In the genomic region with DNA sequence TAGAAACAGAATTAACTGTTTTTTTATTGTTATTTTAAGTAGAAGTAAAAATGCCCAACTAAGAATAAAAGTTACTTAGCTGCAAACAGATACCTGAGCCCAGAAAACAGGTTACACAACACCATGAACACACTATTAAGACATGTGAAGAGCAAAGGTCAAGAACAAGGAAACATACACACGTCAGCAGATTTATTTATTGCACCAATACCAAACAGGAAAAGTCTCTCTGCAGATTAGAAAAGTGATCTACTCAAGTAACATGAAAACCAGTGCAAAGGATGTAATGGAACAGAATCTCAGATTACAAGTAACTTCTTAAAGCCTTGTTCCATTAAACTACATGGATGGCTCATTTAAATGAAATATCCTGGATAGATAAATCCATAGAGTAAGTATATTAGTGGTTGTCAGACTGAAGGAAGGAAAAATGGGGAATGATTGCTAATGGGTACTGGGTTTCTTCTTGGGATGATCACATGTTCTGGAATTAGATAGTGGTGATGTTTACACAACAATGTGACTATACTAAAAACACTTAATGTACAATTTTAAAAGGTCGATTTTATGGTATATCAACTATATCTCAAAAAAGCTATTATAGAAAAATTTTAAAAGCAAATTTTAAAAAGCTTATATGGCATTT, we compare ENCODE assay signal across 13 cellular contexts. TPM values are rescaled to one million over a fixed set of nuclear protein-coding genes. Genes with fewer than 3 reads are reported as not detected.
DNase-seq lines count a peak whose midpoint lies in the region; ATAC-seq, FAIRE-seq and TF ChIP-seq lines count a peak whose summit lies in the region.
"Had no signal": no experiment of that assay in that cellular context is flagged by ENCODE, and none has a peak within 500 bp of the region (broad histone marks: within the 10 kb centered on the region; RNA-seq: fewer than 3 reads in every experiment).

No MANE protein-coding gene starts in this region.

- no peak overlapping the region for H3K4me3 ChIP-seq in left ventricle myocardium inferior
- no peak overlapping the region for H3K4me3 ChIP-seq in K562
- no peak overlapping the region for H3K4me3 ChIP-seq in upper lobe of left lung
- H3K4me3 ChIP-seq: BLaER1 had no signal

- in situ Hi-C loops in K562 (cut with MboI) = no loop called here

- DNase-seq in left ventricle myocardium inferior = no peak
- no peak for DNase-seq in Right ventricle myocardium inferior (ENCODE audit: missing footprints)
- DNase-seq in K562 (ENCODE audit: extremely low read depth in 1 of 4, low spot score in 3 of 4) = no peak
- DNase-seq in left kidney (ENCODE audit: low read depth, low spot score) = peak; percentile 73
- no peak for DNase-seq in upper lobe of left lung
- no peak for DNase-seq in AG08396 (ENCODE audit: low spot score)
- no peak for DNase-seq in glomerular visceral epithelial cell (ENCODE audit: extremely low spot score)
- DNase-seq in GM19240 (ENCODE audit: insufficient read length, low spot score) = no peak
- DNase-seq: activated naive CD4-positive, alpha-beta T cell; H9; naive B cell; NCI-H446 treated with DMSO at 0.1 percent for 48 hours had no signal

- POLR2A ChIA-PET in K562 (lab: Yijun Ruan, JAX) = no interaction called here

- no peak overlapping the region for H3K9ac ChIP-seq in K562 (ENCODE audit: insufficient read depth in 1 of 2, low read depth in 2 of 2, low read length in 2 of 2)
- H3K9ac ChIP-seq: BLaER1 had no signal

- TF ChIP-seq RAD21 in K562 (CRISPR knock-in tag; conservative IDR thresholded peaks at IDR 0.05 in 1 of 2, IDR thresholded peaks at IDR 0.05 in 1 of 2) = no peak

- no peaks in the 10 kb centered on the region for H3K9me1 ChIP-seq in K562 (ENCODE audit: control insufficient read depth, insufficient read depth, low read length)

- CTCF ChIA-PET in K562 (lab: Yijun Ruan, JAX; ENCODE audit: low intra/inter-chr PET ratio) = no interaction called here

- 53% methylated on average over 2 of the region's 2 CpGs for WGBS in K562 (ENCODE audit: insufficient coverage, low coverage, missing lambda C conversion rate)
- WGBS in upper lobe of left lung, 2 donors = 43 to 51% methylated on average over 2 of the region's 2 CpGs

- H3K4me1 ChIP-seq in left ventricle myocardium inferior = peaks cover 35% of the 10 kb centered on the region
- no peaks in the 10 kb centered on the region; a peak in 1 of 5 replicates for H3K4me1 ChIP-seq in K562 (replicated peaks in 1 of 2; ENCODE audit: control insufficient read depth in 2 of 2, insufficient read depth in 2 of 2, low read length in 2 of 2)
- peaks cover 15 to 35% (median 15%) of the 10 kb centered on the region in 4 donors for H3K4me1 ChIP-seq in upper lobe of left lung

- no peak for FAIRE-seq in K562 (lab: Jason Lieb, UNC)

- no peaks in the 10 kb centered on the region for H4K20me1 ChIP-seq in K562 (replicated peaks; ENCODE audit: control insufficient read depth, insufficient read depth, low read length)

- TF ChIP-seq CTCF in left ventricle myocardium inferior (IDR thresholded peaks at IDR 0.05; ENCODE audit: borderline replicate concordance) (no peak), K562 (IDR thresholded peaks at IDR 0.05 in 2 of 3, conservative IDR thresholded peaks at IDR 0.05 in 1 of 3; ENCODE audit: insufficient read depth in 2 of 3, low read depth in 1 of 3, low read length in 3 of 3) (no peak), upper lobe of left lung (IDR thresholded peaks at IDR 0.05) (no peak)

- no TSS peak for BruUV-seq in K562 (replicated peaks; lab: Mats Ljungman, UMichigan)

- ATAC-seq in Right ventricle myocardium inferior (no peak), K562 (no peak), upper lobe of left lung (ENCODE audit: low FRiP score in 2 of 2) (peak; percentile 44 to 67)

- no peak overlapping the region for H2AFZ ChIP-seq in K562 (ENCODE audit: low read depth, low read length)

- H3K27me3 ChIP-seq in left ventricle myocardium inferior (ENCODE audit: low read depth) (no peaks in the 10 kb centered on the region), K562 (ENCODE audit: control insufficient read depth in 2 of 2, insufficient read depth in 2 of 2, low read length in 2 of 2) (no peaks in the 10 kb centered on the region), upper lobe of left lung (no peaks in the 10 kb centered on the region)
- H3K27me3 ChIP-seq: BLaER1 had no signal

- no peak overlapping the region for H3K4me2 ChIP-seq in K562 (ENCODE audit: insufficient read depth, low read length)
- H3K4me2 ChIP-seq: BLaER1 had no signal

- H3K36me3 ChIP-seq in left ventricle myocardium inferior (peaks cover 28% of the 10 kb centered on the region), K562 (ENCODE audit: control insufficient read depth, insufficient read depth, low read length) (peaks cover 42% of the 10 kb centered on the region; the same call in 2 of the 3 replicates), upper lobe of left lung (peaks cover 5 to 31% (median 15%) of the 10 kb centered on the region in 4 donors)

- peaks cover 51% of the 10 kb centered on the region for H3K79me2 ChIP-seq in K562 (ENCODE audit: control insufficient read depth, insufficient read depth, low read length)

- TF ChIP-seq POLR2A in K562 (conservative IDR thresholded peaks at IDR 0.05) (no peak), upper lobe of left lung (IDR thresholded peaks at IDR 0.05) (no peak)

- H3K27ac ChIP-seq in left ventricle myocardium inferior (replicated peaks) (peak overlapping the region; percentile 22), K562 (ENCODE audit: extremely low read depth, low read depth, low read length) (no peak overlapping the region), upper lobe of left lung (peak overlapping the region in 3 of 4 donors; percentile 36 to 52 (median 48))
- H3K27ac ChIP-seq: BLaER1 had no signal

- no peaks in the 10 kb centered on the region for H3K9me3 ChIP-seq in left ventricle myocardium inferior (replicated peaks)
- no peaks in the 10 kb centered on the region for H3K9me3 ChIP-seq in K562 (replicated peaks; ENCODE audit: control insufficient read depth, insufficient read depth, low read depth, low read length)
- no peaks in the 10 kb centered on the region for H3K9me3 ChIP-seq in upper lobe of left lung
- H3K9me3 ChIP-seq: BLaER1 had no signal

- TF ChIP-seq EP300 in K562 (IDR thresholded peaks at IDR 0.05; ENCODE audit: low read length) = no peak
- TF ChIP-seq EP300 in upper lobe of left lung (IDR thresholded peaks at IDR 0.05) = peak in 1 of 4 donors; percentile 69

- intact Hi-C loops in left ventricle myocardium inferior (cut with micrococcal nuclease) = no loop called here
- intact Hi-C loops in Right ventricle myocardium inferior (cut with DNase I) = no loop called here
- intact Hi-C loops in K562 (cut with micrococcal nuclease) = no loop called here

TF ChIP-seq in K562, 482 proteins besides CTCF, POLR2A, EP300 and RAD21 (continues in another document):
- TF ChIP-seq MAFG (tag; conservative IDR thresholded peaks at IDR 0.05) = peak; percentile 33; the same call in 1 of the 2 replicates
- no peak for TF ChIP-seq CHD1 (IDR thresholded peaks at IDR 0.05; ENCODE audit: low read length)
- peak; percentile 72 for TF ChIP-seq ZNF316 (IDR thresholded peaks at IDR 0.05)
- TF ChIP-seq MEIS2 (IDR thresholded peaks at IDR 0.05; ENCODE audit: partially characterized antibody) = peak; percentile 4
- TF ChIP-seq CCNT2 (IDR thresholded peaks at IDR 0.05; ENCODE audit: borderline replicate concordance, extremely low read depth, insufficient read length, low read depth, low read length) = no peak

RNA-seq across cellular contexts. Expression of a gene that starts 6.1 kb away (rescaled TPM):
- total RNA-seq in left ventricle myocardium inferior = 93.5 TPM
- 92.5 TPM for total RNA-seq in Right ventricle myocardium inferior
- total RNA-seq in K562 (2011; cell fraction: chromatin; rRNA removed; ENCODE audit: low replicate concordance) = 44.4 and 117 TPM in 2 replicates
- 28.4 and 35.0 TPM in 2 replicates for total RNA-seq in K562 (2011; cell fraction: nucleolus; rRNA removed)
- 50.3 and 80.8 TPM in 2 replicates for total RNA-seq in K562 (2011; cell fraction: nucleoplasm; rRNA removed)
- 51.9 and 55.6 TPM in 2 replicates for total RNA-seq in K562 (2014; rRNA removed)
- total RNA-seq in K562 (2014; rRNA removed; fragmentation: Illumina TruSeq; extraction: Trizol) = 60.7 and 64.7 TPM in 2 replicates
- total RNA-seq in K562 (2015; rRNA removed; fragmentation: Illumina TruSeq; extraction: Trizol) = 39.4 and 40.0 TPM in 2 replicates
- 59.8 and 65.4 TPM in 2 replicates for total RNA-seq in K562 (2021)
- 55.3 and 79.1 TPM in 2 replicates for polyA plus RNA-seq in K562 (2011; rRNA removed)
- 11.9 and 20.4 TPM in 2 replicates for polyA plus RNA-seq in K562 (2011; cell fraction: cytosol; rRNA removed)
- 10.9 and 15.1 TPM in 2 replicates for polyA plus RNA-seq in K562 (2011; cell fraction: nucleus; rRNA removed)
- polyA plus RNA-seq in K562 (2012) = 35.8 and 41.4 TPM in 2 replicates
- polyA plus RNA-seq in K562 (2014; fragmentation: Illumina TruSeq; extraction: Trizol) = 53.0 and 63.1 TPM in 2 replicates
- 100 to 1,000 TPM; 217 to 221 TPM for polyA plus RNA-seq in K562 (2014; fragmentation: Nextera tagmentation; extraction: Ambion mirVana)
- polyA plus RNA-seq in K562 (2014; rRNA removed) = 64.9 and 66.9 TPM in 2 replicates
- polyA minus RNA-seq in K562 (2011; rRNA and poly(A)+ RNA removed) = 128 and 139 TPM in 2 replicates
- 24.2 and 30.4 TPM in 2 replicates for polyA minus RNA-seq in K562 (2011; cell fraction: cytosol; rRNA and poly(A)+ RNA removed)
- 10.5 and 15.2 TPM in 2 replicates for polyA minus RNA-seq in K562 (2011; cell fraction: nucleus; rRNA and poly(A)+ RNA removed)
- total RNA-seq in upper lobe of left lung = 10 to 100 TPM; 37.4 to 67.0 (median 52.7) TPM

RNA-seq across cellular contexts. Expression of a gene that starts 22.1 kb away (rescaled TPM):
- 7.5 TPM for total RNA-seq in left ventricle myocardium inferior
- total RNA-seq in Right ventricle myocardium inferior = 6.9 TPM
- total RNA-seq in K562 (2011; cell fraction: chromatin; rRNA removed; ENCODE audit: low replicate concordance) = 56.0 and 96.1 TPM in 2 replicates
- 27.0 and 27.3 TPM in 2 replicates for total RNA-seq in K562 (2011; cell fraction: nucleolus; rRNA removed)
- total RNA-seq in K562 (2011; cell fraction: nucleoplasm; rRNA removed) = 45.6 and 51.4 TPM in 2 replicates
- 7.9 and 8.0 TPM in 2 replicates for total RNA-seq in K562 (2014; rRNA removed)
- 20.5 and 23.7 TPM in 2 replicates for total RNA-seq in K562 (2014; rRNA removed; fragmentation: Illumina TruSeq; extraction: Trizol)
- total RNA-seq in K562 (2015; rRNA removed; fragmentation: Illumina TruSeq; extraction: Trizol) = 17.5 and 19.5 TPM in 2 replicates
- 23.8 and 24.5 TPM in 2 replicates for total RNA-seq in K562 (2021)
- 36.5 and 41.2 TPM in 2 replicates for polyA plus RNA-seq in K562 (2011; rRNA removed)
- 25.2 and 35.9 TPM in 2 replicates for polyA plus RNA-seq in K562 (2011; cell fraction: cytosol; rRNA removed)
- polyA plus RNA-seq in K562 (2011; cell fraction: nucleus; rRNA removed) = 23.4 and 28.7 TPM in 2 replicates
- polyA plus RNA-seq in K562 (2012) = 12.1 and 15.6 TPM in 2 replicates
- 22.5 and 26.4 TPM in 2 replicates for polyA plus RNA-seq in K562 (2014; fragmentation: Illumina TruSeq; extraction: Trizol)
- 10 to 100 TPM in 1 of 2 experiments, 1 to 10 TPM in 1; 7.9 to 11.1 TPM for polyA plus RNA-seq in K562 (2014; fragmentation: Nextera tagmentation; extraction: Ambion mirVana)
- 10.9 and 15.3 TPM in 2 replicates for polyA plus RNA-seq in K562 (2014; rRNA removed)
- polyA minus RNA-seq in K562 (2011; rRNA and poly(A)+ RNA removed) = 65.8 and 74.0 TPM in 2 replicates
- polyA minus RNA-seq in K562 (2011; cell fraction: cytosol; rRNA and poly(A)+ RNA removed) = 23.2 and 24.9 TPM in 2 replicates
- polyA minus RNA-seq in K562 (2011; cell fraction: nucleus; rRNA and poly(A)+ RNA removed) = 15.1 and 31.1 TPM in 2 replicates
- 10 to 100 TPM in 4 of 6 donors, 1 to 10 TPM in 2; 3.8 to 23.4 (median 16.8) TPM for total RNA-seq in upper lobe of left lung

Comparison
In these comparisons a context has a peak if more than half of its experiments do, and no peak if none do; other contexts are left out.
1. ATAC-seq: peak in upper lobe of left lung (2 of 2); none in Right ventricle myocardium inferior (single experiment) and K562 (single experiment).